29 cellular contexts compared by ENCODE assay signal in the genomic region with DNA sequence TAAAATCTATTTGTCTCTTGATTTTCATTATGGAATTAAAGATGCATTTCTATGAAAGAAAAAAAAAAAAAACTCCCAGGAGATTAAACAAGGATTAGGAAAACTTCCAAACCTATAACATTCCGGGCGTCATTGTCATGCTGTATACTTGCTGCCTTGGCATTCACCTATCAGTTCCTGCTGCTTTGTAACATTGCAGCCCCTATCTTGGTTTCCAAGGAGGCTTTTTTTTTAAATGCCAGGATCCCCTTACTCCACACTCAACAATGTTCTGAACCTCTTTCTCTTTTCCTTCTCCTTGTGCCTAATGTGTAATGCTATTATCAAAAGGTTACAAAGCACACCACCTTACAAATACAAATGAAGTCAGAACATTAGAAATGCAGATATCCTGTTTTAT. TPM values are rescaled to one million over a fixed set of nuclear protein-coding genes. Genes with fewer than 3 reads are reported as not detected.
"Had no signal": no experiment of that assay in that cellular context is flagged by ENCODE, and none has a peak within 500 bp of the region (broad histone marks: within the 10 kb centered on the region; RNA-seq: fewer than 3 reads in every experiment).

No MANE protein-coding gene starts in this region.

- H3K36me3 ChIP-seq: esophagus muscularis mucosa, gastroesophageal sphincter, heart right ventricle had no signal

- DNase-seq: activated CD4-positive, alpha-beta T cell treated with anti-CD3 and anti-CD28 coated beads for 1 hour; activated CD4-positive, alpha-beta T cell treated with anti-CD3 and anti-CD28 coated beads for 4 hours; activated CD4-positive, alpha-beta T cell treated with anti-CD3 and anti-CD28 coated beads, Interleukin-2, amount 50 U/mL, for 1 hour; activated CD4-positive, alpha-beta T cell treated with anti-CD3 and anti-CD28 coated beads, Interleukin-2, amount 50 U/mL, for 48 hours; activated CD8-positive, alpha-beta memory T cell treated with anti-CD3 and anti-CD28 coated beads for 24 hours; activated CD8-positive, alpha-beta T cell treated with anti-CD3 and anti-CD28 coated beads for 36 hours; activated effector memory CD4-positive, alpha-beta T cell treated with Interleukin-2 at 50 U/mL for 16 hours; activated gamma-delta T cell treated with Interleukin-2 at 50 U/mL for 16 hours; activated naive CD4-positive, alpha-beta T cell treated with anti-CD3 and anti-CD28 coated beads, Interleukin-2, amount 50 U/mL, for 16 hours; activated naive CD4-positive, alpha-beta T cell treated with Interleukin-2 at 50 U/mL for 16 hours; activated T-cell treated with anti-CD3 and anti-CD28 coated beads, Interleukin-2, amount 50 U/mL, for 4 hours; amniotic stem cell; anterior cingulate cortex; body of pancreas; caudate nucleus; cortex of kidney; dermis blood vessel endothelial cell; effector CD4-positive, alpha-beta T cell; effector memory CD8-positive, alpha-beta T cell; erythroblast; foreskin melanocyte; heart right ventricle; T-helper 1 cell; T-helper 17 cell; T1000 had no signal

- H3K4me1 ChIP-seq: body of pancreas, esophagus muscularis mucosa, gastroesophageal sphincter, heart right ventricle had no signal

- H3K4me3 ChIP-seq: body of pancreas, esophagus muscularis mucosa, gastroesophageal sphincter, heart right ventricle had no signal

- H3K27me3 ChIP-seq: body of pancreas, esophagus muscularis mucosa, gastroesophageal sphincter had no signal

- H3K9me3 ChIP-seq: body of pancreas, esophagus muscularis mucosa, gastroesophageal sphincter had no signal

- H3K27ac ChIP-seq: body of pancreas, esophagus muscularis mucosa, gastroesophageal sphincter, heart right ventricle had no signal

RNA-seq across cellular contexts. Expression of a gene that starts 20.5 kb away (rescaled TPM):
- total RNA-seq: body of pancreas, chondrocyte, fibroblast of villous mesenchyme had no signal
